8 cellular contexts compared by ENCODE assay signal in the genomic region with DNA sequence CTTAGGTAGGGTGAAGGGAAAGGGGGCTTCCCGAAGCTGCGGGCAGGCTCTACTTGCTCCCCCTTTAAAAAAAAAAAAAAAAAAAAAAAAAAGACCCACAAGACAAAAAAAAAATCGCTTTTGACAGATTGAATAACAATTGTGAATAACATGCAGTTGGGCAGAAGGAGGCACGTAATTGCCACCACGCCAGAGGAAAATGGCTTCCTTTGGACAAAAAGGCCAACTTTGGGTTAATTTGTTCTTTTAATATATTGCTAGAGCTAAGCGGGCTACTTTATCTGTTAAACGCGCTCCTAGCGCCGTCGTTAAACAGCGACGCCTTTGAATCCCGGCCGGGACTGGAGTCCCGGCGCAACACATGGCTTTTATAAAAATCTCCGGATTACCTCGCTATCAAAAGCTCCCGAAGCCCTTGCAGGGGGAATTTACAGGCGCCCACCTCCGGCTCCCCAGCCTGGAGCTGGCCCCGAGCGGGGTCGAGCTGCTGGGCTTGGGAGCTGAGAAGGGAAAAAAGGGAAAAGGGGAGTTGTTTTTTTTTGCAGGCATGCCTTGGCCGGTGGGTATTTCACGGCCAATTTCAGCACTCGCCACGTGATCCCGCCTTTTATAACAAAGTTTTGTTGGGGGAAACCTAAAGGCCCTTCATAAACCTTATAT. TPM values are rescaled to one million over a fixed set of nuclear protein-coding genes. Genes with fewer than 3 reads are reported as not detected.
DNase-seq lines count a peak whose midpoint lies in the region; ATAC-seq and TF ChIP-seq lines count a peak whose summit lies in the region.

No MANE protein-coding gene starts in this region.

- no peaks in the 10 kb centered on the region for H3K9me2 ChIP-seq in SU-DHL-6 (replicated peaks; ENCODE audit: insufficient read depth, low read length)
- no peaks in the 10 kb centered on the region for H3K9me2 ChIP-seq in hepatocyte (replicated peaks; ENCODE audit: insufficient read depth)
- H3K9me2 ChIP-seq in MM.1S (replicated peaks; ENCODE audit: insufficient read depth, low read length): no peaks in the 10 kb centered on the region

- H3K9me3 ChIP-seq in SU-DHL-6 (ENCODE audit: insufficient read depth, low read length) (no peaks in the 10 kb centered on the region), hepatocyte (ENCODE audit: low read depth) (no peaks in the 10 kb centered on the region), subcutaneous abdominal adipose tissue (ENCODE audit: control insufficient read depth in 5 of 5, low read length in 5 of 5) (no peaks in the 10 kb centered on the region), MM.1S (replicated peaks; ENCODE audit: insufficient read depth, low read length) (no peaks in the 10 kb centered on the region)

- H3K27me3 Mint-ChIP-seq in activated CD4-positive, alpha-beta T cell treated with anti-CD3 and anti-CD28 coated beads, Interleukin-2, amount 10 ng/mL, durations not matched to agents 7 days and 5 days: peaks cover 81% of the 10 kb centered on the region

- CTCF ChIA-PET in activated CD4-positive, alpha-beta T cell treated with anti-CD3 and anti-CD28 coated beads, Interleukin-2, amount 10 ng/mL, durations not matched to agents 7 days and 5 days (lab: Charles Lee): interaction anchor here (0.7 to 1.3 kb wide), 4 partner anchors 9 to 33 kb away, joined by 3 to 5 read pairs (median 3); a partner anchor contains a TSS

- H3K9me3 Mint-ChIP-seq in activated CD4-positive, alpha-beta T cell treated with anti-CD3 and anti-CD28 coated beads, Interleukin-2, amount 10 ng/mL, durations not matched to agents 7 days and 5 days: no peaks in the 10 kb centered on the region

- H3K36me3 ChIP-seq in SU-DHL-6 (ENCODE audit: low read length) (no peaks in the 10 kb centered on the region), hepatocyte (replicated peaks; ENCODE audit: insufficient read depth, low read depth) (no peaks in the 10 kb centered on the region), subcutaneous abdominal adipose tissue (ENCODE audit: control insufficient read depth in 5 of 5, insufficient read depth in 5 of 5, low read length in 5 of 5) (no peaks in the 10 kb centered on the region), MM.1S (replicated peaks; ENCODE audit: insufficient read depth, low read length) (no peaks in the 10 kb centered on the region)

- peaks cover 39% of the 10 kb centered on the region for H3K4me1 Mint-ChIP-seq in activated CD4-positive, alpha-beta T cell treated with anti-CD3 and anti-CD28 coated beads, Interleukin-2, amount 10 ng/mL, durations not matched to agents 7 days and 5 days

- H3F3A ChIP-seq in SU-DHL-6 (ENCODE audit: insufficient read depth) (no peaks in the 10 kb centered on the region), MM.1S (ENCODE audit: insufficient read depth, low read length) (no peaks in the 10 kb centered on the region)

- H2AFZ ChIP-seq in SU-DHL-6 (ENCODE audit: low read depth, low read length, severe bottlenecking): no peak overlapping the region
- H2AFZ ChIP-seq in hepatocyte: peak overlapping the region; percentile 57
- no peak overlapping the region for H2AFZ ChIP-seq in MM.1S (ENCODE audit: low read length)

- no peak overlapping the region for H3K27ac ChIP-seq in SU-DHL-6 (ENCODE audit: low read depth, low read length)
- peak overlapping the region; percentile 90 for H3K27ac ChIP-seq in hepatocyte
- peak overlapping the region; percentile 44 for H3K27ac ChIP-seq in subcutaneous abdominal adipose tissue (ENCODE audit: low read depth, low read length)
- H3K27ac ChIP-seq in MM.1S (ENCODE audit: low read length): no peak overlapping the region

- H3K4me3 Mint-ChIP-seq in activated CD4-positive, alpha-beta T cell treated with anti-CD3 and anti-CD28 coated beads, Interleukin-2, amount 10 ng/mL, durations not matched to agents 7 days and 5 days: peak overlapping the region; percentile 38

- POLR2A ChIA-PET in activated CD4-positive, alpha-beta T cell treated with anti-CD3 and anti-CD28 coated beads, Interleukin-2, amount 10 ng/mL, durations not matched to agents 7 days and 5 days (lab: Charles Lee): no interaction called here

- under 1% methylated on average over 30 of the region's 30 CpGs for WGBS in hepatocyte (ENCODE audit: low lambda C conversion rate, missing lambda C conversion rate)

- H3K4me2 ChIP-seq in SU-DHL-6 (ENCODE audit: low read depth, low read length, poor library complexity, severe bottlenecking): peak overlapping the region; percentile 28
- H3K4me2 ChIP-seq in hepatocyte: peak overlapping the region; percentile 96
- H3K4me2 ChIP-seq in MM.1S (ENCODE audit: low read depth, low read length): no peak overlapping the region

- no peak overlapping the region for H3K27ac Mint-ChIP-seq in activated CD4-positive, alpha-beta T cell treated with anti-CD3 and anti-CD28 coated beads, Interleukin-2, amount 10 ng/mL, durations not matched to agents 7 days and 5 days

- no peak for TF ChIP-seq CTCF in SU-DHL-6 (IDR thresholded peaks at IDR 0.05; ENCODE audit: insufficient read depth, low read length, poor library complexity, severe bottlenecking)
- TF ChIP-seq CTCF in hepatocyte (IDR thresholded peaks at IDR 0.05; ENCODE audit: poor library complexity): no peak
- TF ChIP-seq CTCF in MM.1S (IDR thresholded peaks at IDR 0.05; ENCODE audit: low read length): no peak

- no peak for DNase-seq in activated CD4-positive, alpha-beta T cell treated with anti-CD3 and anti-CD28 coated beads, Interleukin-2, amount 10 ng/mL, durations not matched to agents 7 days and 5 days
- no peak for DNase-seq in activated CD4-positive, alpha-beta T cell treated with anti-CD3 and anti-CD28 coated beads, Interleukin-2, amount 50 U/mL, for 4 hours
- DNase-seq in hepatocyte (ENCODE audit: low spot score): no peak
- DNase-seq in MM.1S: no peak

- H3K4me3 ChIP-seq in SU-DHL-6 (ENCODE audit: insufficient read depth, low read length, poor library complexity, severe bottlenecking): no peak overlapping the region
- peak overlapping the region; percentile 77 for H3K4me3 ChIP-seq in hepatocyte
- H3K4me3 ChIP-seq in subcutaneous abdominal adipose tissue (ENCODE audit: low read depth in 1 of 5, low read length in 5 of 5): peak overlapping the region; percentile 58 to 74 (median 70)
- H3K4me3 ChIP-seq in MM.1S (ENCODE audit: low read length): no peak overlapping the region

- H3K9ac ChIP-seq in SU-DHL-6 (ENCODE audit: low read length) (no peak overlapping the region), subcutaneous abdominal adipose tissue (ENCODE audit: low read length in 5 of 5) (peak overlapping the region in 3 of 5 donors; percentile 63 to 76 (median 69)), MM.1S (ENCODE audit: low read length) (no peak overlapping the region)

- H3K79me2 ChIP-seq in SU-DHL-6 (ENCODE audit: insufficient read depth, low read length) (no peaks in the 10 kb centered on the region), hepatocyte (peaks cover 84% of the 10 kb centered on the region), MM.1S (ENCODE audit: low read length) (no peaks in the 10 kb centered on the region)

- ATAC-seq in GM19395 (IDR thresholded peaks at IDR 0.05; ENCODE audit: unreplicated experiment) (no peak), HG03521 (IDR thresholded peaks at IDR 0.05; ENCODE audit: unreplicated experiment) (no peak)

- H3K27me3 ChIP-seq in SU-DHL-6 (ENCODE audit: low read length): no peaks in the 10 kb centered on the region
- peaks cover 90% of the 10 kb centered on the region for H3K27me3 ChIP-seq in hepatocyte
- H3K27me3 ChIP-seq in subcutaneous abdominal adipose tissue (ENCODE audit: control insufficient read depth in 5 of 5, insufficient read depth in 4 of 5, low read length in 5 of 5): peaks cover 3 to 60% (median 54%) of the 10 kb centered on the region in 5 donors
- peaks cover 80% of the 10 kb centered on the region for H3K27me3 ChIP-seq in MM.1S (replicated peaks; ENCODE audit: insufficient read depth, low read length)

- H4K20me1 ChIP-seq in SU-DHL-6 (ENCODE audit: low read depth, low read length) (no peaks in the 10 kb centered on the region), hepatocyte (ENCODE audit: insufficient read depth, poor library complexity, severe bottlenecking) (no peaks in the 10 kb centered on the region), MM.1S (ENCODE audit: insufficient read depth, low read length) (no peaks in the 10 kb centered on the region)

- H3K4me1 ChIP-seq in hepatocyte (ENCODE audit: insufficient read depth): peaks cover 27% of the 10 kb centered on the region
- peaks cover 2 to 79% (median 59%) of the 10 kb centered on the region in 5 donors for H3K4me1 ChIP-seq in subcutaneous abdominal adipose tissue (ENCODE audit: control insufficient read depth in 5 of 5, insufficient read depth in 5 of 5, low read length in 5 of 5)
- no peaks in the 10 kb centered on the region for H3K4me1 ChIP-seq in MM.1S (ENCODE audit: low read length)

- peaks cover 9% of the 10 kb centered on the region for H3K36me3 Mint-ChIP-seq in activated CD4-positive, alpha-beta T cell treated with anti-CD3 and anti-CD28 coated beads, Interleukin-2, amount 10 ng/mL, durations not matched to agents 7 days and 5 days (ENCODE audit: low read depth)

RNA-seq across cellular contexts. Expression of a gene that starts 1.2 kb away (rescaled TPM):
- not detected for total RNA-seq in activated CD4-positive, alpha-beta T cell treated with anti-CD3 and anti-CD28 coated beads, Interleukin-2, amount 10 ng/mL, durations not matched to agents 7 days and 5 days
- 6.4 and 9.6 TPM in 2 replicates for total RNA-seq in hepatocyte
- 5.4 and 7.6 TPM in 2 replicates for polyA plus RNA-seq in hepatocyte

RNA-seq across cellular contexts. Expression of a gene that starts 9.7 kb away (rescaled TPM):
- not detected for total RNA-seq in activated CD4-positive, alpha-beta T cell treated with anti-CD3 and anti-CD28 coated beads, Interleukin-2, amount 10 ng/mL, durations not matched to agents 7 days and 5 days
- 9.9 and 15.1 TPM in 2 replicates for total RNA-seq in hepatocyte
- polyA plus RNA-seq in hepatocyte: 7.7 and 8.1 TPM in 2 replicates

RNA-seq across cellular contexts. Expression of a gene that starts 16.1 kb away (rescaled TPM):
- total RNA-seq in activated CD4-positive, alpha-beta T cell treated with anti-CD3 and anti-CD28 coated beads, Interleukin-2, amount 10 ng/mL, durations not matched to agents 7 days and 5 days: not detected
- 13.0 and 14.2 TPM in 2 replicates for total RNA-seq in hepatocyte
- 6.1 and 6.2 TPM in 2 replicates for polyA plus RNA-seq in hepatocyte

RNA-seq across cellular contexts. Expression of a gene that starts 18.5 kb away (rescaled TPM):
- not detected for total RNA-seq in activated CD4-positive, alpha-beta T cell treated with anti-CD3 and anti-CD28 coated beads, Interleukin-2, amount 10 ng/mL, durations not matched to agents 7 days and 5 days
- total RNA-seq in hepatocyte: 3.6 and 5.9 TPM in 2 replicates
- polyA plus RNA-seq in hepatocyte: 3.5 and 4.4 TPM in 2 replicates

RNA-seq across cellular contexts. Expression of a gene that starts 27.3 kb away (rescaled TPM):
- total RNA-seq in activated CD4-positive, alpha-beta T cell treated with anti-CD3 and anti-CD28 coated beads, Interleukin-2, amount 10 ng/mL, durations not matched to agents 7 days and 5 days: not detected
- 0.32 and 0.83 TPM in 2 replicates for total RNA-seq in hepatocyte
- polyA plus RNA-seq in hepatocyte: 1.0 TPM in 1 of 2 replicates, not detected in the other

Comparison
In these comparisons a context has a peak if more than half of its experiments do, and no peak if none do; other contexts are left out.
1. H3K27ac ChIP-seq: peak in hepatocyte (single experiment) and subcutaneous abdominal adipose tissue (single experiment); none in SU-DHL-6 (single experiment) and MM.1S (single experiment).
2. H3K4me3 ChIP-seq: peak in hepatocyte (single experiment) and subcutaneous abdominal adipose tissue (5 of 5); none in SU-DHL-6 (single experiment) and MM.1S (single experiment).
3. H3K9ac ChIP-seq: peak in subcutaneous abdominal adipose tissue (3 of 5); none in SU-DHL-6 (single experiment) and MM.1S (single experiment).
4. RNA of a gene that starts 9.7 kb away (total RNA-seq): 9.9 to 15.1 TPM in hepatocyte; not detected in activated CD4-positive, alpha-beta T cell treated with anti-CD3 and anti-CD28 coated beads, Interleukin-2, amount 10 ng/mL, durations not matched to agents 7 days and 5 days; every median in the first group is over 10 times any median in the second.
5. RNA of a gene that starts 16.1 kb away (total RNA-seq): 13.0 to 14.2 TPM in hepatocyte; not detected in activated CD4-positive, alpha-beta T cell treated with anti-CD3 and anti-CD28 coated beads, Interleukin-2, amount 10 ng/mL, durations not matched to agents 7 days and 5 days; every median in the first group is over 10 times any median in the second.